Comparison of ENCODE assay signal across 22 cellular contexts in genomic region chr1:20473894-20474293, GRCh38. TPM values are rescaled to one million over a fixed set of nuclear protein-coding genes. Genes with fewer than 3 reads are reported as not detected.
DNase-seq lines count a peak whose midpoint lies in the region; ATAC-seq and TF ChIP-seq lines count a peak whose summit lies in the region.
"Had no signal": no experiment of that assay in that cellular context is flagged by ENCODE, and none has a peak within 500 bp of the region (broad histone marks: within the 10 kb centered on the region; RNA-seq: fewer than 3 reads in every experiment).

No MANE protein-coding gene starts in this region.

- TF ChIP-seq EP300 in transverse colon (IDR thresholded peaks at IDR 0.05; ENCODE audit: low read depth) = no peak

- no peak overlapping the region for H3K27ac Mint-ChIP-seq in GM23338
- H3K27ac Mint-ChIP-seq in nephron progenitor cell = no peak overlapping the region
- H3K27ac Mint-ChIP-seq: CD4-positive, alpha-beta T cell had no signal

- no peak for TF ChIP-seq CTCF in GM23338 (conservative IDR thresholded peaks at IDR 0.05; ENCODE audit: low read depth in 2 of 2)
- TF ChIP-seq CTCF in colonic mucosa (IDR thresholded peaks at IDR 0.05) = no peak
- no peak for TF ChIP-seq CTCF in nephron progenitor cell (IDR thresholded peaks at IDR 0.05)
- no peak for TF ChIP-seq CTCF in transverse colon (IDR thresholded peaks at IDR 0.05)
- no peak for TF ChIP-seq CTCF in esophagus squamous epithelium (IDR thresholded peaks at IDR 0.05)

- H3K4me2 ChIP-seq in GM23338 = peak overlapping the region; percentile 75; the same call in 1 of the 2 replicates
- H3K4me2 ChIP-seq: BLaER1 treated with 17β-estradiol and CSF1 and Interleukin-3, amounts not matched to agents 10 nM and 100 nM had no signal

- H3K4me3 ChIP-seq in GM23338 (peak overlapping the region; percentile 45), colonic mucosa (no peak overlapping the region), transverse colon (no peak overlapping the region), esophagus squamous epithelium (no peak overlapping the region)
- H3K4me3 ChIP-seq: BLaER1 treated with 17β-estradiol and CSF1 and Interleukin-3, amounts not matched to agents 10 nM and 100 nM; GM12878 had no signal

- no peaks in the 10 kb centered on the region for H3K9me3 ChIP-seq in colonic mucosa
- no peaks in the 10 kb centered on the region for H3K9me3 ChIP-seq in transverse colon
- H3K9me3 ChIP-seq in esophagus squamous epithelium = no peaks in the 10 kb centered on the region
- H3K9me3 ChIP-seq: BLaER1 treated with 17β-estradiol and CSF1 and Interleukin-3, amounts not matched to agents 10 nM and 100 nM had no signal

- H3K27me3 ChIP-seq in GM23338 (ENCODE audit: insufficient read depth) (peaks cover 21% of the 10 kb centered on the region; the same call in 1 of the 2 replicates), colonic mucosa (peaks cover 4% of the 10 kb centered on the region), transverse colon (peaks cover 7% of the 10 kb centered on the region), esophagus squamous epithelium (peaks cover 0 to 71% (median 10%) of the 10 kb centered on the region in 4 donors)

- TF ChIP-seq POLR2A in transverse colon (IDR thresholded peaks at IDR 0.05) (no peak), esophagus squamous epithelium (IDR thresholded peaks at IDR 0.05) (no peak)

- no peaks in the 10 kb centered on the region for H3K36me3 ChIP-seq in GM23338 (ENCODE audit: insufficient read depth)
- H3K36me3 ChIP-seq in colonic mucosa = no peaks in the 10 kb centered on the region
- H3K36me3 ChIP-seq in transverse colon = no peaks in the 10 kb centered on the region
- no peaks in the 10 kb centered on the region for H3K36me3 ChIP-seq in esophagus squamous epithelium
- H3K36me3 ChIP-seq: BLaER1 treated with 17β-estradiol and CSF1 and Interleukin-3, amounts not matched to agents 10 nM and 100 nM had no signal

- no peaks in the 10 kb centered on the region for H3K79me2 ChIP-seq in GM23338 (replicated peaks; ENCODE audit: insufficient read depth)

- DNase-seq in GM23338 (ENCODE audit: low spot score) (no peak), colonic mucosa (no peak), nephron progenitor cell (no peak), transverse colon (no peak), DMS 273 (lab: John Stamatoyannopoulos, UW; ENCODE audit: unreplicated experiment) (no peak), esophagus squamous epithelium (lab: John Stamatoyannopoulos, UW) (no peak)
- DNase-seq in activated CD4-positive, CD25-positive, alpha-beta regulatory T cell treated with anti-CD3 and anti-CD28 coated beads, Interleukin-2, amount 50 U/mL, for 72 hours = no peak
- DNase-seq: AML-193; CD4-positive, alpha-beta T cell; GDM1; NCI-H1092; NCI-H1417 treated with DMSO at 0.1 percent for 48 hours; NCI-H2081 treated with DMSO at 0.1 percent for 48 hours; NCI-H2171; NCI-H510A; NCI-H69; SHP77 had no signal

- H3K9me3 Mint-ChIP-seq in GM23338 = no peaks in the 10 kb centered on the region
- no peaks in the 10 kb centered on the region for H3K9me3 Mint-ChIP-seq in nephron progenitor cell
- H3K9me3 Mint-ChIP-seq: CD4-positive, alpha-beta T cell had no signal

- peak overlapping the region; percentile 57; the same call in 1 of the 2 replicates for H2AFZ ChIP-seq in GM23338

- WGBS in transverse colon (ENCODE audit: low coverage in 1 of 2), 2 donors = 78 to 86% methylated on average over 4 of the region's 4 CpGs
- 81 to 89% methylated on average over 4 of the region's 4 CpGs for WGBS in esophagus squamous epithelium, 2 donors

- intact Hi-C loops in colonic mucosa (cut with DNase I) = no loop called here
- intact Hi-C loops in transverse colon (cut with DNase I; ENCODE audit: low total_unique reads) = no loop called here
- intact Hi-C loops in esophagus squamous epithelium (cut with DNase I) = no loop called here

- H3F3A ChIP-seq in GM23338 (replicated peaks; ENCODE audit: low read depth) = no peaks in the 10 kb centered on the region

- no peak for ATAC-seq in GM23338
- ATAC-seq: HCT116 had no signal

- H3K4me1 Mint-ChIP-seq in GM23338 (peaks cover 43% of the 10 kb centered on the region), nephron progenitor cell (peaks cover 51% of the 10 kb centered on the region)

- H3K9ac ChIP-seq in colonic mucosa (ENCODE audit: low read depth in 2 of 2, low read length in 2 of 2) = no peak overlapping the region
- H3K9ac ChIP-seq: BLaER1 treated with 17β-estradiol and CSF1 and Interleukin-3, amounts not matched to agents 10 nM and 100 nM had no signal

- H4K20me1 ChIP-seq in GM23338 (replicated peaks; ENCODE audit: insufficient read depth) = no peaks in the 10 kb centered on the region

- H3K4me3 Mint-ChIP-seq in GM23338 = no peak overlapping the region; the same call in 2 of the 3 replicates
- peak overlapping the region; percentile 53 for H3K4me3 Mint-ChIP-seq in nephron progenitor cell
- H3K4me3 Mint-ChIP-seq: CD4-positive, alpha-beta T cell had no signal

- peaks cover 32% of the 10 kb centered on the region for H3K4me1 ChIP-seq in GM23338 (ENCODE audit: insufficient read depth)
- H3K4me1 ChIP-seq in colonic mucosa = peaks cover 21% of the 10 kb centered on the region
- H3K4me1 ChIP-seq in transverse colon = peaks cover 26 to 64% (median 55%) of the 10 kb centered on the region in 4 donors
- peaks cover 4 to 20% (median 6%) of the 10 kb centered on the region in 3 donors for H3K4me1 ChIP-seq in esophagus squamous epithelium
- H3K4me1 ChIP-seq: BLaER1 treated with 17β-estradiol and CSF1 and Interleukin-3, amounts not matched to agents 10 nM and 100 nM had no signal

- H3K27me3 Mint-ChIP-seq in GM23338 (ENCODE audit: insufficient read depth, low read depth, poor library complexity) = peaks cover 20% of the 10 kb centered on the region
- peaks cover 69% of the 10 kb centered on the region for H3K27me3 Mint-ChIP-seq in nephron progenitor cell (ENCODE audit: low read depth, poor library complexity)

- in situ Hi-C loops in transverse colon (cut with MboI; ENCODE audit: low pct_ligation_motif_present in 1 of 4, low pct_unique_long_range_greater_than_20kb in 1 of 4, low sequenced_read_pairs in 3 of 4) = no loop called here

- no peaks in the 10 kb centered on the region for H3K9me2 ChIP-seq in GM23338 (ENCODE audit: insufficient read depth)

- no peak overlapping the region for H3K27ac ChIP-seq in GM23338 (ENCODE audit: low read depth)
- H3K27ac ChIP-seq in colonic mucosa = peak overlapping the region; percentile 79
- peak overlapping the region in 3 of 4 donors; percentile 79 to 92 (median 90) for H3K27ac ChIP-seq in transverse colon
- H3K27ac ChIP-seq in esophagus squamous epithelium = no peak overlapping the region
- H3K27ac ChIP-seq: BLaER1 treated with 17β-estradiol and CSF1 and Interleukin-3, amounts not matched to agents 10 nM and 100 nM; HL-60 had no signal

- no peaks in the 10 kb centered on the region for H3K36me3 Mint-ChIP-seq in GM23338 (ENCODE audit: low read depth)
- no peaks in the 10 kb centered on the region for H3K36me3 Mint-ChIP-seq in nephron progenitor cell (ENCODE audit: low read depth)

TF ChIP-seq in GM23338, 12 proteins besides CTCF, POLR2A, EP300 and RAD21 (continues in another document):
- no peak for TF ChIP-seq ZNF331 (CRISPR knock-in tag; IDR thresholded peaks at IDR 0.05; ENCODE audit: low read depth)
- no peak for TF ChIP-seq ZNF114 (CRISPR knock-in tag; IDR thresholded peaks at IDR 0.05)
- no peak for TF ChIP-seq POLR2AphosphoS5 (IDR thresholded peaks at IDR 0.05; ENCODE audit: low read depth)
- no peak for TF ChIP-seq REST (IDR thresholded peaks at IDR 0.05; ENCODE audit: unreplicated experiment)
- TF ChIP-seq EZH2phosphoT487 (IDR thresholded peaks at IDR 0.05; ENCODE audit: unreplicated experiment) = no peak
- no peak for TF ChIP-seq CREB1 (CRISPR knock-in tag; IDR thresholded peaks at IDR 0.05; ENCODE audit: low read depth)

RNA-seq across cellular contexts. Expression of gene CAMK2N1, which starts 12.1 kb away (rescaled TPM):
- 0.52 and 0.82 TPM in 2 replicates for total RNA-seq in GM23338 (2014; rRNA removed; shearing (Covaris generic))
- polyA plus RNA-seq in GM23338 (2016; fragmentation: Nextera tagmentation; extraction: Ambion mirVana) = 2.9 and 4.6 TPM in 2 replicates
- total RNA-seq in colonic mucosa (100 to 1,000 TPM; 133 to 182 TPM), transverse colon (100 to 1,000 TPM in 1 of 4 donors, 10 to 100 TPM in 3; 74.3 to 126 (median 85.9) TPM), esophagus squamous epithelium (10 to 100 TPM in 1 of 4 donors, 1 to 10 TPM in 3; 3.1 to 12.8 (median 6.8) TPM)
- total RNA-seq: OCI-LY7 had no signal
- polyA plus RNA-seq: GM12878 had no signal

RNA-seq across cellular contexts. Expression of gene MUL1, which starts 34.1 kb away (rescaled TPM):
- total RNA-seq in GM23338 (2014; rRNA removed; shearing (Covaris generic)) = 23.7 and 26.2 TPM in 2 replicates
- polyA plus RNA-seq in GM23338 (2016; fragmentation: Nextera tagmentation; extraction: Ambion mirVana) = 8.1 and 8.9 TPM in 2 replicates
- 10 to 100 TPM; 29.8 to 34.1 TPM for total RNA-seq in colonic mucosa
- total RNA-seq in transverse colon = 10 to 100 TPM; 21.9 to 53.9 (median 43.9) TPM
- total RNA-seq in esophagus squamous epithelium = 10 to 100 TPM; 19.0 to 35.6 (median 26.2) TPM

Comparison
In these comparisons a context has a peak if more than half of its experiments do, and no peak if none do; other contexts are left out.
1. H3K27ac ChIP-seq: peak in colonic mucosa (single experiment) and transverse colon (3 of 4); none in GM23338 (single experiment) and esophagus squamous epithelium (0 of 4).
2. RNA of gene CAMK2N1, which starts 12.1 kb away (total RNA-seq): 133 to 182 TPM in colonic mucosa and 74.3 to 126 TPM in transverse colon; 3.1 to 12.8 TPM in esophagus squamous epithelium and 0.52 to 0.82 TPM in GM23338; every median in the first group is over 4 times any median in the second.